ENCODE assay signal across 13 cellular contexts in genomic region chr12:103933237-103933636, GRCh38. TPM values are rescaled to one million over a fixed set of nuclear protein-coding genes. Genes with fewer than 3 reads are reported as not detected.
A peak's percentile ranks its signal among the peaks of the same experiment; 100 is the strongest.
DNase-seq lines count a peak whose midpoint lies in the region; ATAC-seq and TF ChIP-seq lines count a peak whose summit lies in the region.
"Had no signal": no experiment of that assay in that cellular context is flagged by ENCODE, and none has a peak within 500 bp of the region (broad histone marks: within the 10 kb centered on the region; RNA-seq: fewer than 3 reads in every experiment).

No MANE protein-coding gene starts in this region.

- no peak overlapping the region for H2AFZ ChIP-seq in OCI-LY1 (ENCODE audit: low read length)

- TF ChIP-seq CTCF in OCI-LY1 (IDR thresholded peaks at IDR 0.05; ENCODE audit: low read length): no peak

- H3K4me3 ChIP-seq in OCI-LY1 (ENCODE audit: low read depth, low read length, poor library complexity, severe bottlenecking): no peak overlapping the region

- peaks cover 22% of the 10 kb centered on the region for H3K79me2 ChIP-seq in OCI-LY1 (ENCODE audit: insufficient read depth, low read length)

- H3K9me2 ChIP-seq in OCI-LY1 (ENCODE audit: low read depth, low read length): no peaks in the 10 kb centered on the region

- no peak overlapping the region for H3K9ac ChIP-seq in OCI-LY1 (ENCODE audit: low read length)

- H3K9me3 ChIP-seq in OCI-LY1 (ENCODE audit: low read length): no peaks in the 10 kb centered on the region

- no peaks in the 10 kb centered on the region for H3K27me3 ChIP-seq in OCI-LY1 (ENCODE audit: insufficient read depth, low read length)

- peaks cover 70% of the 10 kb centered on the region for H3K36me3 ChIP-seq in OCI-LY1 (ENCODE audit: insufficient read depth, low read length)

- no peak for DNase-seq in activated T-cell treated with anti-CD3 and anti-CD28 coated beads, Interleukin-2, amount 50 U/mL, for 72 hours
- DNase-seq in activated T-cell treated with anti-CD3 and anti-CD28 coated beads, Interleukin-2, amount 50 U/mL, for 48 hours: no peak
- peak; percentile 20 for DNase-seq in fibroblast of peridontal ligament (ENCODE audit: extremely low read depth)
- no peak for DNase-seq in stimulated activated naive CD8-positive, alpha-beta T cell treated with anti-CD3 and anti-CD28 coated beads, Interleukin-15, amount 100 ng/mL, for 72 hours
- no peak for DNase-seq in NCI-H2107 treated with DMSO at 0.1 percent for 48 hours (lab: John Stamatoyannopoulos, UW; ENCODE audit: unreplicated experiment)
- DNase-seq in stimulated activated CD8-positive, alpha-beta memory T cell treated with anti-CD3 and anti-CD28 coated beads, Interleukin-4, amount 100 ng/mL, for 48 hours: no peak
- DNase-seq: activated T-cell treated with anti-CD3 and anti-CD28 coated beads, Interleukin-2, amount 50 U/mL, for 1 hour; immature natural killer cell; NCI-H226; stimulated activated naive CD4-positive, alpha-beta T cell had no signal

- peak overlapping the region; percentile 56 for H3K27ac Mint-ChIP-seq in activated T-cell treated with anti-CD3 and anti-CD28 coated beads, Interleukin-2, amount 50 U/mL, for 72 hours
- H3K27ac Mint-ChIP-seq in stimulated activated naive CD8-positive, alpha-beta T cell treated with anti-CD3 and anti-CD28 coated beads, Interleukin-15, amount 100 ng/mL, for 72 hours: peak overlapping the region in 1 of 2 donors; percentile 67

- H3K4me1 Mint-ChIP-seq in activated T-cell treated with anti-CD3 and anti-CD28 coated beads, Interleukin-2, amount 50 U/mL, for 72 hours (ENCODE audit: low read depth): peaks cover 69% of the 10 kb centered on the region
- H3K4me1 Mint-ChIP-seq in stimulated activated naive CD8-positive, alpha-beta T cell treated with anti-CD3 and anti-CD28 coated beads, Interleukin-15, amount 100 ng/mL, for 72 hours: peaks cover 53% of the 10 kb centered on the region

- peaks cover 24 to 53% of the 10 kb centered on the region in 2 donors for H3K36me3 Mint-ChIP-seq in activated T-cell treated with anti-CD3 and anti-CD28 coated beads, Interleukin-2, amount 50 U/mL, for 72 hours (ENCODE audit: insufficient read depth in 2 of 2)

- H3K9me3 Mint-ChIP-seq in activated T-cell treated with anti-CD3 and anti-CD28 coated beads, Interleukin-2, amount 50 U/mL, for 72 hours: no peaks in the 10 kb centered on the region
- no peaks in the 10 kb centered on the region for H3K9me3 Mint-ChIP-seq in stimulated activated naive CD8-positive, alpha-beta T cell treated with anti-CD3 and anti-CD28 coated beads, Interleukin-15, amount 100 ng/mL, for 72 hours

- peak overlapping the region; percentile 96; the same call in 1 of the 2 replicates for H3K4me2 ChIP-seq in OCI-LY1 (ENCODE audit: low read length)

- no peak for ATAC-seq in activated T-cell treated with anti-CD3 and anti-CD28 coated beads, Interleukin-2, amount 50 U/mL, for 72 hours (replicated peaks in 1 of 2)
- ATAC-seq in stimulated activated naive CD8-positive, alpha-beta T cell treated with anti-CD3 and anti-CD28 coated beads, Interleukin-15, amount 100 ng/mL, for 72 hours: no peak
- no peak for ATAC-seq in GM18519 (IDR thresholded peaks at IDR 0.05; ENCODE audit: low FRiP score, unreplicated experiment)
- ATAC-seq: HCT116 had no signal

- peak overlapping the region; percentile 84 to 93 for H3K4me3 Mint-ChIP-seq in activated T-cell treated with anti-CD3 and anti-CD28 coated beads, Interleukin-2, amount 50 U/mL, for 72 hours
- peak overlapping the region; percentile 87 to 88 for H3K4me3 Mint-ChIP-seq in stimulated activated naive CD8-positive, alpha-beta T cell treated with anti-CD3 and anti-CD28 coated beads, Interleukin-15, amount 100 ng/mL, for 72 hours

- no peak overlapping the region for H3K27ac ChIP-seq in OCI-LY1 (ENCODE audit: low read depth, low read length, poor library complexity, severe bottlenecking)

- H3F3A ChIP-seq in OCI-LY1 (ENCODE audit: insufficient read depth, low read length): peaks cover 3% of the 10 kb centered on the region; the same call in 1 of the 2 replicates

- no peaks in the 10 kb centered on the region for H4K20me1 ChIP-seq in OCI-LY1 (ENCODE audit: insufficient read depth, low read length)

- H3K4me1 ChIP-seq in OCI-LY1 (ENCODE audit: insufficient read depth, low read length, severe bottlenecking): peaks cover 25% of the 10 kb centered on the region

- H3K27me3 Mint-ChIP-seq in activated T-cell treated with anti-CD3 and anti-CD28 coated beads, Interleukin-2, amount 50 U/mL, for 72 hours (ENCODE audit: low read depth): no peaks in the 10 kb centered on the region
- no peaks in the 10 kb centered on the region for H3K27me3 Mint-ChIP-seq in stimulated activated naive CD8-positive, alpha-beta T cell treated with anti-CD3 and anti-CD28 coated beads, Interleukin-15, amount 100 ng/mL, for 72 hours

RNA-seq across cellular contexts. Expression of gene HSP90B1, which starts 3.0 kb away (rescaled TPM):
- 100 to 1,000 TPM; 416 to 532 TPM for total RNA-seq in activated T-cell treated with anti-CD3 and anti-CD28 coated beads, Interleukin-2, amount 50 U/mL, for 72 hours

RNA-seq across cellular contexts. Expression of gene TDG, which starts 32.4 kb away (rescaled TPM):
- 10 to 100 TPM; 24.9 to 28.8 TPM for total RNA-seq in activated T-cell treated with anti-CD3 and anti-CD28 coated beads, Interleukin-2, amount 50 U/mL, for 72 hours
